ENCODE assay signal across 1 cellular context in the genomic region with DNA sequence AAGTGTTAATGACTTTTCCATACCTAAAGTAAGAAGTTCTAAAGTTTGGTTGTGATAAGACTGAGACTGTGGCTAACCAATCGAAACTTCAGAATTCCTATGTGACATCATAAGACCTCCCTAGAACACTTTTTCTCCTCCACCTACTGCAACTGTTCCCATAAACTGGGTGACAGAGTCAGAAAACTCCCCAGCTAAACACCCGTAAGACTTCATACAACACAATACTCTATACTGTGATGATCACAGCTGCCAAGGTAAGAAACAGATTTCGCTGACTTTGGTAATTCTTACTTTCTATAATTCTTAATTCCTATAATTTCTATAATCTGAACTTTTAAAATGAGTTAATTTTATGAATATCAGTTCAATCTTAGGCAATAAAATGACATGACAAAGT.
A peak's percentile ranks its signal among the peaks of the same experiment; 100 is the strongest.
TF ChIP-seq lines count a peak whose summit lies in the region.

PLN (plus strand) TSS at position 161 of the 400 bp plus-strand sequence. CDS start 10,626 bp downstream, outside the sequence.

TF ChIP-seq in HepG2, 621 proteins besides CTCF, POLR2A, EP300 and RAD21 (continued from another document):
- TF ChIP-seq, protein P1, sequence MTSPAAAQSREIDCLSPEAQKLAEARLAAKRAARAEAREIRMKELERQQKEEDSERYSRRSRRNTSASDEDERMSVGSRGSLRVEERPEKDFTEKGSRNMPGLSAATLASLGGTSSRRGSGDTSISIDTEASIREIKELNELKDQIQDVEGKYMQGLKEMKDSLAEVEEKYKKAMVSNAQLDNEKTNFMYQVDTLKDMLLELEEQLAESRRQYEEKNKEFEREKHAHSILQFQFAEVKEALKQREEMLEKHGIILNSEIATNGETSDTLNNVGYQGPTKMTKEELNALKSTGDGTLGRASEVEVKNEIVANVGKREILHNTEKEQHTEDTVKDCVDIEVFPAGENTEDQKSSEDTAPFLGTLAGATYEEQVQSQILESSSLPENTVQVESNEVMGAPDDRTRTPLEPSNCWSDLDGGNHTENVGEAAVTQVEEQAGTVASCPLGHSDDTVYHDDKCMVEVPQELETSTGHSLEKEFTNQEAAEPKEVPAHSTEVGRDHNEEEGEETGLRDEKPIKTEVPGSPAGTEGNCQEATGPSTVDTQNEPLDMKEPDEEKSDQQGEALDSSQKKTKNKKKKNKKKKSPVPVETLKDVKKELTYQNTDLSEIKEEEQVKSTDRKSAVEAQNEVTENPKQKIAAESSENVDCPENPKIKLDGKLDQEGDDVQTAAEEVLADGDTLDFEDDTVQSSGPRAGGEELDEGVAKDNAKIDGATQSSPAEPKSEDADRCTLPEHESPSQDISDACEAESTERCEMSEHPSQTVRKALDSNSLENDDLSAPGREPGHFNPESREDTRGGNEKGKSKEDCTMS (CRISPR knock-in tag; conservative IDR thresholded peaks at IDR 0.05) = no peak
- TF ChIP-seq KDM3A (CRISPR knock-in tag; IDR thresholded peaks at IDR 0.05; ENCODE audit: low read depth) (no peak), KDM6A (CRISPR knock-in tag; IDR thresholded peaks at IDR 0.05; ENCODE audit: low read depth) (no peak), SALL2 (CRISPR knock-in tag; IDR thresholded peaks at IDR 0.05) (no peak), MAFK (conservative IDR thresholded peaks at IDR 0.05 in 1 of 2, IDR thresholded peaks at IDR 0.05 in 1 of 2; ENCODE audit: low read length in 2 of 2) (peak; percentile 68 to 70)
